Comparison of ENCODE assay signal across 2 cellular contexts in the genomic region with DNA sequence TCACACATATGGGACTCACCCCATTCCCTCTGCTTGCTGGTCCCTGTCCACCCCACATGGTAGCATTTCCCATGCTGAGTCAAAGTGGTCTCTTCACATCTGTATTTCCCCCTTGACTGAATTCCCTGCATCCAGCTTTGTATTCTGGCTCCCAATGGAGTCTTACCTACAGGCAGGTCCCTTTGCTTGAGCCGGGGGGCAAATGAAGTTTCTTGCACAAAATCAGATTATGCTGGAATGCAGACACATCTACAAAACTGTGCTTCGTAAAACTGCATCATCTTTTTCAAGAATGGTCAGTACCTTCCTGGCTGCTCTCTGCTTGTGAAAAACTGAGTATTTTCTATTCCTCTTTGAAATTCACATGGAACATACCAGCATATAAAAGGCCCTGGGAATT.
TF ChIP-seq lines count a peak whose summit lies in the region.

No MANE protein-coding gene starts in this region.

TF ChIP-seq in GM12878, 131 proteins besides CTCF, POLR2A, EP300 and RAD21:
- no peak for TF ChIP-seq SIN3A (IDR thresholded peaks at IDR 0.05; ENCODE audit: low read depth, low read length)
- 0 out of 2 replicates have a peak, but pooled peaks have one; percentile 37 for TF ChIP-seq NFXL1 (IDR thresholded peaks at IDR 0.05; ENCODE audit: borderline replicate concordance)
- TF ChIP-seq BMI1 (IDR thresholded peaks at IDR 0.05; ENCODE audit: borderline replicate concordance) = no peak

TF ChIP-seq in liver, 16 proteins besides CTCF, POLR2A, EP300 and RAD21:
- TF ChIP-seq, protein P1, sequence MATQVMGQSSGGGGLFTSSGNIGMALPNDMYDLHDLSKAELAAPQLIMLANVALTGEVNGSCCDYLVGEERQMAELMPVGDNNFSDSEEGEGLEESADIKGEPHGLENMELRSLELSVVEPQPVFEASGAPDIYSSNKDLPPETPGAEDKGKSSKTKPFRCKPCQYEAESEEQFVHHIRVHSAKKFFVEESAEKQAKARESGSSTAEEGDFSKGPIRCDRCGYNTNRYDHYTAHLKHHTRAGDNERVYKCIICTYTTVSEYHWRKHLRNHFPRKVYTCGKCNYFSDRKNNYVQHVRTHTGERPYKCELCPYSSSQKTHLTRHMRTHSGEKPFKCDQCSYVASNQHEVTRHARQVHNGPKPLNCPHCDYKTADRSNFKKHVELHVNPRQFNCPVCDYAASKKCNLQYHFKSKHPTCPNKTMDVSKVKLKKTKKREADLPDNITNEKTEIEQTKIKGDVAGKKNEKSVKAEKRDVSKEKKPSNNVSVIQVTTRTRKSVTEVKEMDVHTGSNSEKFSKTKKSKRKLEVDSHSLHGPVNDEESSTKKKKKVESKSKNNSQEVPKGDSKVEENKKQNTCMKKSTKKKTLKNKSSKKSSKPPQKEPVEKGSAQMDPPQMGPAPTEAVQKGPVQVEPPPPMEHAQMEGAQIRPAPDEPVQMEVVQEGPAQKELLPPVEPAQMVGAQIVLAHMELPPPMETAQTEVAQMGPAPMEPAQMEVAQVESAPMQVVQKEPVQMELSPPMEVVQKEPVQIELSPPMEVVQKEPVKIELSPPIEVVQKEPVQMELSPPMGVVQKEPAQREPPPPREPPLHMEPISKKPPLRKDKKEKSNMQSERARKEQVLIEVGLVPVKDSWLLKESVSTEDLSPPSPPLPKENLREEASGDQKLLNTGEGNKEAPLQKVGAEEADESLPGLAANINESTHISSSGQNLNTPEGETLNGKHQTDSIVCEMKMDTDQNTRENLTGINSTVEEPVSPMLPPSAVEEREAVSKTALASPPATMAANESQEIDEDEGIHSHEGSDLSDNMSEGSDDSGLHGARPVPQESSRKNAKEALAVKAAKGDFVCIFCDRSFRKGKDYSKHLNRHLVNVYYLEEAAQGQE (IDR thresholded peaks at IDR 0.05) = no peak
- no peak for TF ChIP-seq GABPA (IDR thresholded peaks at IDR 0.05 in 1 of 2, conservative IDR thresholded peaks at IDR 0.05 in 1 of 2)
- TF ChIP-seq EGR1 (IDR thresholded peaks at IDR 0.05; ENCODE audit: low read depth in 2 of 2) = no peak
- no peak for TF ChIP-seq YY1 (IDR thresholded peaks at IDR 0.05)
- no peak for TF ChIP-seq RXRA (IDR thresholded peaks at IDR 0.05)
- no peak for TF ChIP-seq HNF4A (conservative IDR thresholded peaks at IDR 0.05)
- TF ChIP-seq TAF1 (conservative IDR thresholded peaks at IDR 0.05) = no peak
- TF ChIP-seq SP1 (IDR thresholded peaks at IDR 0.05) = no peak
- TF ChIP-seq, protein P2, sequence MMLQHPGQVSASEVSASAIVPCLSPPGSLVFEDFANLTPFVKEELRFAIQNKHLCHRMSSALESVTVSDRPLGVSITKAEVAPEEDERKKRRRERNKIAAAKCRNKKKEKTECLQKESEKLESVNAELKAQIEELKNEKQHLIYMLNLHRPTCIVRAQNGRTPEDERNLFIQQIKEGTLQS (IDR thresholded peaks at IDR 0.05) = no peak
- no peak for TF ChIP-seq FOXA1 (IDR thresholded peaks at IDR 0.05)
